Comparison of ENCODE assay signal across 1 cellular context in genomic region chr14:104826197-104826857, GRCh38.
A peak's percentile ranks its signal among the peaks of the same experiment; 100 is the strongest.
TF ChIP-seq lines count a peak whose summit lies in the region.

No MANE protein-coding gene starts in this region.

TF ChIP-seq in HepG2, 621 proteins besides CTCF, POLR2A, EP300 and RAD21 (continued from another document):
- TF ChIP-seq KDM2A (CRISPR knock-in tag; IDR thresholded peaks at IDR 0.05; ENCODE audit: borderline replicate concordance, low read depth) (peak; percentile 74; the same call in 1 of the 2 replicates), ZNF574 (CRISPR knock-in tag; IDR thresholded peaks at IDR 0.05) (0 out of 2 replicates have a peak, but pooled peaks have one; percentile 16), STAG1 (CRISPR knock-in tag; IDR thresholded peaks at IDR 0.05) (peak; percentile 73), MYC (CRISPR knock-in tag; IDR thresholded peaks at IDR 0.05; ENCODE audit: borderline replicate concordance) (0 out of 2 replicates have a peak, but pooled peaks have one; percentile 17), ZNF850 (CRISPR knock-in tag; conservative IDR thresholded peaks at IDR 0.05) (no peak), GABPB1 (CRISPR knock-in tag; IDR thresholded peaks at IDR 0.05) (peak; percentile 52; the same call in 1 of the 2 replicates), FOXK1 (CRISPR knock-in tag; IDR thresholded peaks at IDR 0.05; ENCODE audit: borderline replicate concordance, low read depth) (no peak), PATZ1 (CRISPR knock-in tag; IDR thresholded peaks at IDR 0.05) (peak; percentile 71), SP1 (IDR thresholded peaks at IDR 0.05) (no peak), SP1 (CRISPR knock-in tag; IDR thresholded peaks at IDR 0.05) (peak; percentile 64), ZBTB2 (CRISPR knock-in tag; IDR thresholded peaks at IDR 0.05; ENCODE audit: low read depth) (0 out of 2 replicates have a peak, but pooled peaks have one; percentile 18)
